In genomic region chr11:65648997-65649491, GRCh38 we compare ENCODE assay signal across 12 cellular contexts.
A peak's percentile ranks its signal among the peaks of the same experiment; 100 is the strongest.
DNase-seq lines count a peak whose midpoint lies in the region; ATAC-seq and TF ChIP-seq lines count a peak whose summit lies in the region.
"Had no signal": no experiment of that assay in that cellular context is flagged by ENCODE, and none has a peak within 500 bp of the region (broad histone marks: within the 10 kb centered on the region; RNA-seq: fewer than 3 reads in every experiment).

No MANE protein-coding gene starts in this region.

- H3K36me3 Mint-ChIP-seq in nephron progenitor cell (ENCODE audit: low read depth): peaks cover 19% of the 10 kb centered on the region
- H3K36me3 Mint-ChIP-seq: activated naive CD8-positive, alpha-beta T cell had no signal

- peaks cover 54% of the 10 kb centered on the region for H3K4me1 Mint-ChIP-seq in nephron progenitor cell

- no peak for ATAC-seq in RWPE2 (ENCODE audit: low read depth)
- ATAC-seq: naive thymus-derived CD4-positive, alpha-beta T cell had no signal

- H3K27me3 ChIP-seq in BLaER1 (no peaks in the 10 kb centered on the region), RWPE2 (ENCODE audit: insufficient read depth, poor library complexity, severe bottlenecking) (no peaks in the 10 kb centered on the region)

- H3K9ac ChIP-seq in BLaER1: peak overlapping the region; percentile 48; the same call in 1 of the 2 replicates
- H3K9ac ChIP-seq: SK-N-SH had no signal

- H3K36me3 ChIP-seq in BLaER1: peaks cover 88% of the 10 kb centered on the region
- H3K36me3 ChIP-seq in RWPE2 (ENCODE audit: low read depth): peaks cover 6% of the 10 kb centered on the region; the same call in 1 of the 2 replicates

- H3K9me3 ChIP-seq in BLaER1: no peaks in the 10 kb centered on the region
- H3K9me3 ChIP-seq in RWPE2 (ENCODE audit: severe bottlenecking): no peaks in the 10 kb centered on the region
- H3K9me3 ChIP-seq: SK-N-SH had no signal

- H3K27ac Mint-ChIP-seq in nephron progenitor cell: no peak overlapping the region
- H3K27ac Mint-ChIP-seq: activated naive CD8-positive, alpha-beta T cell had no signal

- H3K4me3 ChIP-seq in BLaER1: no peak overlapping the region
- H3K4me3 ChIP-seq in RWPE2 (ENCODE audit: severe bottlenecking): no peak overlapping the region

- H3K4me3 Mint-ChIP-seq in nephron progenitor cell: no peak overlapping the region
- H3K4me3 Mint-ChIP-seq: activated naive CD8-positive, alpha-beta T cell; naive thymus-derived CD4-positive, alpha-beta T cell had no signal

- H3K4me2 ChIP-seq in BLaER1: peak overlapping the region; percentile 96
- H3K4me2 ChIP-seq: SK-N-SH had no signal

- H3K4me1 ChIP-seq in BLaER1 (peaks cover 47% of the 10 kb centered on the region), RWPE2 (ENCODE audit: insufficient read depth, poor library complexity, severe bottlenecking) (peaks cover 19% of the 10 kb centered on the region)

- TF ChIP-seq CTCF in RWPE2 (IDR thresholded peaks at IDR 0.05; ENCODE audit: poor library complexity, severe bottlenecking): no peak
- TF ChIP-seq CTCF in nephron progenitor cell (IDR thresholded peaks at IDR 0.05): no peak

- H3K27ac ChIP-seq in BLaER1 (peak overlapping the region; percentile 95), RWPE2 (ENCODE audit: poor library complexity, severe bottlenecking) (no peak overlapping the region)

- peaks cover 42% of the 10 kb centered on the region for H4K20me1 ChIP-seq in BLaER1

- H3K9me3 Mint-ChIP-seq in nephron progenitor cell: no peaks in the 10 kb centered on the region

- H3K27me3 Mint-ChIP-seq in nephron progenitor cell (ENCODE audit: low read depth, poor library complexity): peaks cover 17% of the 10 kb centered on the region
- H3K27me3 Mint-ChIP-seq: activated naive CD8-positive, alpha-beta T cell; naive thymus-derived CD4-positive, alpha-beta T cell had no signal

- peak; percentile 56 for DNase-seq in RWPE2 (ENCODE audit: low spot score)
- DNase-seq in medulla oblongata (ENCODE audit: extremely low spot score): peak; percentile 29
- no peak for DNase-seq in nephron progenitor cell
- no peak for DNase-seq in NCI-H2196 treated with DMSO at 0.1 percent for 48 hours (lab: John Stamatoyannopoulos, UW; ENCODE audit: unreplicated experiment)
- no peak for DNase-seq in NCI-H774 (lab: John Stamatoyannopoulos, UW)
- DNase-seq: H7; naive thymus-derived CD4-positive, alpha-beta T cell; NCI-H146; retina; SK-N-SH had no signal

Comparison
In these comparisons a context has a peak if more than half of its experiments do, and no peak if none do; other contexts are left out.
1. DNase-seq: peak in RWPE2 (single experiment) and medulla oblongata (single experiment); none in nephron progenitor cell (single experiment), NCI-H2196 treated with DMSO at 0.1 percent for 48 hours (single experiment) and NCI-H774 (single experiment).